35 cellular contexts compared by ENCODE assay signal in the genomic region with DNA sequence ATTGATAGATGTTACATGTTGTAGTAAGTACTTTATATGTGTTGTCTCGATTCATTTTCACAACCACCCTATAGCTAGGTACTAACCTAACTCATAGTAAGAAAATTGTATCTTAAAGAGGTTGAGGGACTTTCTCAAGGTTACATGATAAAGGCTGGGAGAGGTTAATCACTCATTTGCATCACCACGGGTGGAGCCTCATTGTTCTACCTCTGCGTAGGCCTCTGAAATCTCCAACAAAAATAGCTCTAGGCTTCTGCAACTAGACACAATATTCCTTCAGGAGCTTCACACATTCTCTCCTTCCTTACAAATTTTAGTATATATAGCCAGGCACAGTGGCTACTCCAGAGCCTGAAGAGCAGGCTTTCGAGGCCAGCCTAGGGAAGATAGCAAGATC.
"Had no signal": no experiment of that assay in that cellular context is flagged by ENCODE, and none has a peak within 500 bp of the region (broad histone marks: within the 10 kb centered on the region; RNA-seq: fewer than 3 reads in every experiment).

No MANE protein-coding gene starts in this region.

- H3K4me3 Mint-ChIP-seq: activated CD4-positive, alpha-beta memory T cell treated with anti-CD3 and anti-CD28 coated beads for 36 hours; activated CD4-positive, alpha-beta T cell treated with anti-CD3 and anti-CD28 coated beads for 36 hours; activated CD4-positive, alpha-beta T cell treated with anti-CD3 and anti-CD28 coated beads, Interleukin-2, amount 10 ng/mL, durations not matched to agents 24 days and 14 days; activated CD8-positive, alpha-beta memory T cell treated with anti-CD3 and anti-CD28 coated beads, Interleukin-2, amount 10 ng/mL, durations not matched to agents 7 days and 5 days; activated CD8-positive, alpha-beta T cell treated with anti-CD3 and anti-CD28 coated beads, Interleukin-2, amount 10 ng/mL, durations not matched to agents 7 days and 5 days; activated naive CD4-positive, alpha-beta T cell treated with anti-CD3 and anti-CD28 coated beads for 36 hours; activated naive CD4-positive, alpha-beta T cell treated with anti-CD3 and anti-CD28 coated beads, Interleukin-2, amount 50 U/mL, for 24 hours; activated naive CD8-positive, alpha-beta T cell treated with anti-CD3 and anti-CD28 coated beads for 36 hours; activated naive CD8-positive, alpha-beta T cell treated with anti-CD3 and anti-CD28 coated beads, Interleukin-2, amount 50 U/mL, for 24 hours; activated T-helper 1 cell treated with anti-CD3 and anti-CD28 coated beads, Interleukin-12 subunit alpha, Interleukin-12 subunit beta, Interleukin-2, Interleukin-4 antibody, amounts not matched to agents 30 ng/mL and 10 ng/mL and 1 ng/mL, durations not matched to agents 14 hours and 24 hours and 36 hours; T-helper 17 cell; T-helper 2 cell treated with Interferon-gamma antibody and Interleukin-4, amounts not matched to agents 5 μg/mL and 100 μg/mL, for 36 hours had no signal

- H3K9me3 ChIP-seq: adrenal gland, body of pancreas, colonic mucosa, esophagus squamous epithelium, gastroesophageal sphincter had no signal

- H3K9me3 Mint-ChIP-seq: activated CD4-positive, alpha-beta T cell treated with anti-CD3 and anti-CD28 coated beads, Interleukin-2, amount 10 ng/mL, durations not matched to agents 24 days and 14 days had no signal

- H3K4me1 Mint-ChIP-seq: activated CD4-positive, alpha-beta T cell treated with anti-CD3 and anti-CD28 coated beads for 36 hours; activated CD4-positive, alpha-beta T cell treated with anti-CD3 and anti-CD28 coated beads, Interleukin-2, amount 10 ng/mL, durations not matched to agents 24 days and 14 days; activated CD8-positive, alpha-beta memory T cell treated with anti-CD3 and anti-CD28 coated beads, Interleukin-2, amount 10 ng/mL, durations not matched to agents 7 days and 5 days; activated naive CD4-positive, alpha-beta T cell treated with anti-CD3 and anti-CD28 coated beads, Interleukin-2, amount 50 U/mL, for 24 hours; activated naive CD8-positive, alpha-beta T cell treated with anti-CD3 and anti-CD28 coated beads for 36 hours; activated naive CD8-positive, alpha-beta T cell treated with anti-CD3 and anti-CD28 coated beads, Interleukin-2, amount 50 U/mL, for 24 hours; T-helper 17 cell had no signal

- DNase-seq: activated CD4-positive, alpha-beta memory T cell treated with anti-CD3 and anti-CD28 coated beads for 36 hours; activated CD4-positive, alpha-beta T cell treated with anti-CD3 and anti-CD28 coated beads for 36 hours; activated CD4-positive, alpha-beta T cell treated with anti-CD3 and anti-CD28 coated beads, Interleukin-2, amount 10 ng/mL, durations not matched to agents 24 days and 14 days; activated CD4-positive, CD25-positive, alpha-beta regulatory T cell; activated CD4-positive, CD25-positive, alpha-beta regulatory T cell treated with anti-CD3 and anti-CD28 coated beads, Interleukin-2, amount 50 U/mL, for 72 hours; activated CD8-positive, alpha-beta memory T cell treated with anti-CD3 and anti-CD28 coated beads, Interleukin-2, amount 10 ng/mL, durations not matched to agents 7 days and 5 days; activated CD8-positive, alpha-beta memory T cell treated with anti-CD3 and anti-CD28 coated beads, Interleukin-2, amount 50 U/mL, for 4 hours; activated CD8-positive, alpha-beta T cell treated with anti-CD3 and anti-CD28 coated beads, Interleukin-2, amount 10 ng/mL, durations not matched to agents 7 days and 5 days; activated effector memory CD4-positive, alpha-beta T cell treated with anti-CD3 and anti-CD28 coated beads, Interleukin-2, amount 50 U/mL, for 16 hours; activated naive CD4-positive, alpha-beta T cell treated with anti-CD3 and anti-CD28 coated beads for 36 hours; activated naive CD8-positive, alpha-beta T cell treated with anti-CD3 and anti-CD28 coated beads for 36 hours; activated naive CD8-positive, alpha-beta T cell treated with anti-CD3 and anti-CD28 coated beads, Interleukin-2, amount 50 U/mL, for 24 hours; activated T-cell treated with anti-CD3 and anti-CD28 coated beads, Interleukin-2, amount 50 U/mL, for 1 hour; activated T-cell treated with anti-CD3 and anti-CD28 coated beads, Interleukin-2, amount 50 U/mL, for 48 hours; adrenal gland; amygdala; aorta; body of pancreas; central memory CD4-positive, alpha-beta T cell; cerebellar nuclear complex; colonic mucosa; effector CD8-positive, alpha-beta T cell; esophagus squamous epithelium; foreskin melanocyte; heart right ventricle; T-helper 17 cell; T1000; WERI-Rb-1 had no signal

- H3K36me3 ChIP-seq: adrenal gland, cardiac muscle cell, colonic mucosa, esophagus squamous epithelium, gastroesophageal sphincter, heart right ventricle, WERI-Rb-1 had no signal

- H3K27me3 ChIP-seq: adrenal gland, body of pancreas, cardiac muscle cell, colonic mucosa, esophagus squamous epithelium, gastroesophageal sphincter, heart right ventricle had no signal

- H3K27ac ChIP-seq: adrenal gland, body of pancreas, cardiac muscle cell, colonic mucosa, epithelial cell of prostate, esophagus squamous epithelium, gastroesophageal sphincter, heart right ventricle, WERI-Rb-1 had no signal

- H3K4me3 ChIP-seq: adrenal gland, body of pancreas, cardiac muscle cell, colonic mucosa, esophagus squamous epithelium, gastroesophageal sphincter, heart right ventricle had no signal

- H3K27me3 Mint-ChIP-seq: activated CD4-positive, alpha-beta memory T cell treated with anti-CD3 and anti-CD28 coated beads for 36 hours; activated CD4-positive, alpha-beta T cell treated with anti-CD3 and anti-CD28 coated beads for 36 hours; activated CD4-positive, alpha-beta T cell treated with anti-CD3 and anti-CD28 coated beads, Interleukin-2, amount 10 ng/mL, durations not matched to agents 24 days and 14 days; activated CD8-positive, alpha-beta memory T cell treated with anti-CD3 and anti-CD28 coated beads, Interleukin-2, amount 10 ng/mL, durations not matched to agents 7 days and 5 days; activated naive CD4-positive, alpha-beta T cell treated with anti-CD3 and anti-CD28 coated beads, Interleukin-2, amount 50 U/mL, for 24 hours; activated naive CD8-positive, alpha-beta T cell treated with anti-CD3 and anti-CD28 coated beads for 36 hours; activated naive CD8-positive, alpha-beta T cell treated with anti-CD3 and anti-CD28 coated beads, Interleukin-2, amount 50 U/mL, for 24 hours; T-helper 17 cell had no signal

- H3K27ac Mint-ChIP-seq: activated CD4-positive, alpha-beta memory T cell treated with anti-CD3 and anti-CD28 coated beads for 36 hours; activated CD4-positive, alpha-beta T cell treated with anti-CD3 and anti-CD28 coated beads for 36 hours; activated CD4-positive, alpha-beta T cell treated with anti-CD3 and anti-CD28 coated beads, Interleukin-2, amount 10 ng/mL, durations not matched to agents 24 days and 14 days; activated CD8-positive, alpha-beta memory T cell treated with anti-CD3 and anti-CD28 coated beads, Interleukin-2, amount 10 ng/mL, durations not matched to agents 7 days and 5 days; activated CD8-positive, alpha-beta T cell treated with anti-CD3 and anti-CD28 coated beads, Interleukin-2, amount 10 ng/mL, durations not matched to agents 7 days and 5 days; activated naive CD4-positive, alpha-beta T cell treated with anti-CD3 and anti-CD28 coated beads for 36 hours; activated naive CD4-positive, alpha-beta T cell treated with anti-CD3 and anti-CD28 coated beads, Interleukin-2, amount 50 U/mL, for 24 hours; activated naive CD8-positive, alpha-beta T cell treated with anti-CD3 and anti-CD28 coated beads for 36 hours; activated naive CD8-positive, alpha-beta T cell treated with anti-CD3 and anti-CD28 coated beads, Interleukin-2, amount 50 U/mL, for 24 hours; activated T-helper 1 cell treated with anti-CD3 and anti-CD28 coated beads, Interleukin-12 subunit alpha, Interleukin-12 subunit beta, Interleukin-2, Interleukin-4 antibody, amounts not matched to agents 30 ng/mL and 10 ng/mL and 1 ng/mL, durations not matched to agents 14 hours and 24 hours and 36 hours; activated T-helper 2 cell treated with anti-CD3 and anti-CD28 coated beads, Interferon-gamma antibody, Interleukin-2, Interleukin-4, amounts not matched to agents 10 μg/mL and 5 μg/mL and 100 μg/mL, durations not matched to agents 14 hours and 24 hours and 36 hours; T-helper 17 cell; T-helper 2 cell treated with Interferon-gamma antibody and Interleukin-4, amounts not matched to agents 5 μg/mL and 100 μg/mL, for 36 hours had no signal

- H3K36me3 Mint-ChIP-seq: activated CD4-positive, alpha-beta memory T cell treated with anti-CD3 and anti-CD28 coated beads for 36 hours; activated CD8-positive, alpha-beta memory T cell treated with anti-CD3 and anti-CD28 coated beads, Interleukin-2, amount 10 ng/mL, durations not matched to agents 7 days and 5 days; activated naive CD4-positive, alpha-beta T cell treated with anti-CD3 and anti-CD28 coated beads, Interleukin-2, amount 50 U/mL, for 24 hours; activated naive CD8-positive, alpha-beta T cell treated with anti-CD3 and anti-CD28 coated beads for 36 hours had no signal

- H3K4me1 ChIP-seq: adrenal gland, body of pancreas, colonic mucosa, esophagus squamous epithelium, gastroesophageal sphincter, heart right ventricle had no signal
